Comparison of ENCODE assay signal across 9 cellular contexts in the genomic region with DNA sequence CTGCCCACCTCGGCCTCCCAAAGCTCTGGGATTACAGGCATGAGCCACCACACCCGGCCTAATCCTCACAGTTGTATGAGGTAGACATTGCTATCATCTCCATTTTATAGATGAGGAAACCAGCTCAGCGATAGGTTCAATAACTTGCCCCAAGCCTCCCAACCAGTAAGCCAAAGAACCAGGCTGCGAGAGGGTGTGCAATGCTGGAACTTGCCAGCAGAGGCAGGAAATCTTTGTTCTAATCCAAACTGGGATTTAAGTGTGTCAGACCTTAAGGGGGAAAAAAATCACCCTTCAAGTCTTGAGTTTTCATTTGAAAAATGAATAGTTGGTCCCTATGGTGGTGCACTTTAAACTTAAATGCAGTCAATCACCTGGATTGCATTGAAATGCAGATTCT. TPM values are rescaled to one million over a fixed set of nuclear protein-coding genes. Genes with fewer than 3 reads are reported as not detected.
DNase-seq lines count a peak whose midpoint lies in the region; ATAC-seq and TF ChIP-seq lines count a peak whose summit lies in the region.
"Had no signal": no experiment of that assay in that cellular context is flagged by ENCODE, and none has a peak within 500 bp of the region (broad histone marks: within the 10 kb centered on the region; RNA-seq: fewer than 3 reads in every experiment).

No MANE protein-coding gene starts in this region.

- no peak overlapping the region for H2AFZ ChIP-seq in HCT116 (ENCODE audit: low read depth, low read length, poor library complexity, severe bottlenecking)

- RAD21 ChIA-PET in HCT116 (lab: Charles Lee; ENCODE audit: low non-redundant PET in 1 of 2, low total read pairs in 2 of 2, uncharacterized antibody in 2 of 2, unreplicated experiment in 2 of 2) = interaction anchor here (0.9 to 2.2 kb wide), 5 partner anchors 86 to 269 kb away, joined by 3 to 10 read pairs (median 5); partner anchors contain the start of genes PM20D2 (in 1 of the 2) and PNRC1 (in 1 of the 2)

- H3K79me2 ChIP-seq in HCT116 (ENCODE audit: insufficient read depth, low read length) = no peaks in the 10 kb centered on the region

- no peak for TF ChIP-seq POLR2A in HCT116 (IDR thresholded peaks at IDR 0.05; ENCODE audit: borderline replicate concordance, extremely low read depth, insufficient read depth, insufficient read length)

- H3K27ac Mint-ChIP-seq in immature natural killer cell = no peak overlapping the region
- H3K27ac Mint-ChIP-seq: activated naive CD8-positive, alpha-beta T cell treated with anti-CD3 and anti-CD28 coated beads, Interleukin-2, amount 10 ng/mL, durations not matched to agents 7 days and 5 days had no signal

- H3K4me1 Mint-ChIP-seq in immature natural killer cell = no peaks in the 10 kb centered on the region

- no peak overlapping the region for H3K27ac ChIP-seq in HCT116 (ENCODE audit: low read depth, low read length)
- no peak overlapping the region for H3K27ac ChIP-seq in WERI-Rb-1
- H3K27ac ChIP-seq in aorta (ENCODE audit: low read depth in 1 of 2, low read length in 2 of 2) = no peak overlapping the region

- H3K9me3 Mint-ChIP-seq in immature natural killer cell = no peaks in the 10 kb centered on the region
- H3K9me3 Mint-ChIP-seq: activated naive CD8-positive, alpha-beta T cell treated with anti-CD3 and anti-CD28 coated beads, Interleukin-2, amount 10 ng/mL, durations not matched to agents 7 days and 5 days had no signal

- peaks cover 0 to 2% (median 1%) of the 10 kb centered on the region in 3 donors for H3K27me3 Mint-ChIP-seq in immature natural killer cell (ENCODE audit: low read depth in 3 of 3)

- 0 out of 4 replicates have a peak, but pooled peaks cover 2% of the 10 kb centered on the region in 2 experiments for H3K4me1 ChIP-seq in HCT116 (ENCODE audit: control insufficient read depth in 1 of 2, insufficient read depth in 2 of 2, low read length in 2 of 2)
- H3K4me1 ChIP-seq in aorta (ENCODE audit: control insufficient read depth in 1 of 2, insufficient read depth in 2 of 2, low read length in 2 of 2) = no peaks in the 10 kb centered on the region

- no TSS peak for BruUV-seq in HCT116 (replicated peaks; lab: Mats Ljungman, UMichigan)

- H3K4me3 Mint-ChIP-seq in immature natural killer cell = no peak overlapping the region
- H3K4me3 Mint-ChIP-seq: activated naive CD8-positive, alpha-beta T cell treated with anti-CD3 and anti-CD28 coated beads, Interleukin-2, amount 10 ng/mL, durations not matched to agents 7 days and 5 days had no signal

- H3K27me3 ChIP-seq in HCT116 (ENCODE audit: insufficient read depth, low read length) (0 out of 2 replicates have a peak, but pooled peaks cover 3% of the 10 kb centered on the region), WERI-Rb-1 (ENCODE audit: insufficient read depth, low read depth, severe bottlenecking) (no peaks in the 10 kb centered on the region), aorta (ENCODE audit: control insufficient read depth in 1 of 2, insufficient read depth in 2 of 2, low read length in 1 of 2) (no peaks in the 10 kb centered on the region)

- CTCF ChIA-PET in HCT116 (lab: Charles Lee) = interaction anchor here (1.0 to 2.8 kb wide), 19 partner anchors 10 to 627 kb away, joined by 3 to 43 read pairs (median 5); partner anchors contain the start of genes ANKRD6 and PM20D2

- peak; percentile 21 to 64 (median 58); a peak in 5 of 6 replicates for TF ChIP-seq CTCF in HCT116 (IDR thresholded peaks at IDR 0.05 in 2 of 3, conservative IDR thresholded peaks at IDR 0.05 in 1 of 3; ENCODE audit: borderline replicate concordance in 1 of 3, insufficient read depth in 1 of 3, low read depth in 2 of 3, low read length in 2 of 3)
- TF ChIP-seq CTCF in WERI-Rb-1 (IDR thresholded peaks at IDR 0.05; ENCODE audit: low read depth, low read length) = peak; percentile 59

- POLR2A ChIA-PET in HCT116 (lab: Charles Lee) = interaction anchor here (1.5 to 1.6 kb wide), 3 partner anchors 20 to 259 kb away, joined by 3 to 9 read pairs (median 5); partner anchors contain the start of genes PNRC1 and RNGTT

- 66 to 70% methylated on average over 4 of the region's 4 CpGs for WGBS in aorta, 2 donors

- no peaks in the 10 kb centered on the region for H3K9me2 ChIP-seq in HCT116 (ENCODE audit: insufficient read depth)

- DNase-seq in AG08396 (ENCODE audit: low spot score) (peak; percentile 15), HCT116 (ENCODE audit: low read depth, low spot score) (peak; percentile 35), WERI-Rb-1 (peak; percentile 62), iris pigment epithelial cell (ENCODE audit: low read depth) (peak; percentile 64), aorta (no peak), immature natural killer cell (no peak), activated gamma-delta T cell treated with Interleukin-2 at 50 U/mL for 16 hours (no peak)
- DNase-seq: activated naive CD8-positive, alpha-beta T cell treated with anti-CD3 and anti-CD28 coated beads, Interleukin-2, amount 10 ng/mL, durations not matched to agents 7 days and 5 days had no signal

- H3K4me2 ChIP-seq in HCT116 (ENCODE audit: low read length) = no peak overlapping the region

- no peaks in the 10 kb centered on the region for H3K36me3 ChIP-seq in HCT116 (ENCODE audit: control insufficient read depth in 1 of 2, insufficient read depth in 2 of 2, low read length in 2 of 2)
- no peaks in the 10 kb centered on the region for H3K36me3 ChIP-seq in WERI-Rb-1
- H3K36me3 ChIP-seq in aorta (ENCODE audit: control insufficient read depth in 1 of 2, insufficient read depth in 2 of 2, low read length in 1 of 2) = no peaks in the 10 kb centered on the region

- peak; percentile 86 for ATAC-seq in HCT116
- peak; percentile 60 for ATAC-seq in aorta (ENCODE audit: low FRiP score)
- ATAC-seq in GM21447 (IDR thresholded peaks at IDR 0.05; ENCODE audit: unreplicated experiment) = no peak

- no peaks in the 10 kb centered on the region for H3K36me3 Mint-ChIP-seq in immature natural killer cell
- H3K36me3 Mint-ChIP-seq: activated naive CD8-positive, alpha-beta T cell treated with anti-CD3 and anti-CD28 coated beads, Interleukin-2, amount 10 ng/mL, durations not matched to agents 7 days and 5 days had no signal

- H3K9ac ChIP-seq in HCT116 (ENCODE audit: low read length) = no peak overlapping the region

- no peaks in the 10 kb centered on the region for H3K9me3 ChIP-seq in HCT116 (ENCODE audit: control insufficient read depth in 1 of 2, insufficient read depth in 1 of 2, low read depth in 1 of 2, low read length in 2 of 2)
- H3K9me3 ChIP-seq in WERI-Rb-1 (ENCODE audit: severe bottlenecking) = no peaks in the 10 kb centered on the region
- H3K9me3 ChIP-seq in aorta (ENCODE audit: control insufficient read depth, low read length) = no peaks in the 10 kb centered on the region

- H4K20me1 ChIP-seq in HCT116 (ENCODE audit: insufficient read depth) = no peaks in the 10 kb centered on the region

- H3K4me3 ChIP-seq in HCT116 (replicated peaks in 1 of 2; ENCODE audit: low read depth in 1 of 2, low read length in 2 of 2) (no peak overlapping the region), WERI-Rb-1 (ENCODE audit: low read depth, low read length) (no peak overlapping the region), aorta (ENCODE audit: low read length in 2 of 2) (no peak overlapping the region)

- peak; percentile 43 for TF ChIP-seq RAD21 in HCT116 (IDR thresholded peaks at IDR 0.05; ENCODE audit: low read depth)

- intact Hi-C loops in HCT116 (cut with micrococcal nuclease) = loop anchor here (2.0 to 10.0 kb wide), 2 partner anchors 161 to 385 kb away; partner anchors contain the start of gene PM20D2
- intact Hi-C loops in aorta (cut with DNase I) = loop anchor here (2.0 to 10.0 kb wide), 8 partner anchors 51 to 384 kb away; partner anchors contain the start of gene UBE2J1 (in 1 of the 2)

TF ChIP-seq in HCT116, 20 proteins besides CTCF, POLR2A, EP300 and RAD21 (continues in another document):
- TF ChIP-seq, protein P1, sequence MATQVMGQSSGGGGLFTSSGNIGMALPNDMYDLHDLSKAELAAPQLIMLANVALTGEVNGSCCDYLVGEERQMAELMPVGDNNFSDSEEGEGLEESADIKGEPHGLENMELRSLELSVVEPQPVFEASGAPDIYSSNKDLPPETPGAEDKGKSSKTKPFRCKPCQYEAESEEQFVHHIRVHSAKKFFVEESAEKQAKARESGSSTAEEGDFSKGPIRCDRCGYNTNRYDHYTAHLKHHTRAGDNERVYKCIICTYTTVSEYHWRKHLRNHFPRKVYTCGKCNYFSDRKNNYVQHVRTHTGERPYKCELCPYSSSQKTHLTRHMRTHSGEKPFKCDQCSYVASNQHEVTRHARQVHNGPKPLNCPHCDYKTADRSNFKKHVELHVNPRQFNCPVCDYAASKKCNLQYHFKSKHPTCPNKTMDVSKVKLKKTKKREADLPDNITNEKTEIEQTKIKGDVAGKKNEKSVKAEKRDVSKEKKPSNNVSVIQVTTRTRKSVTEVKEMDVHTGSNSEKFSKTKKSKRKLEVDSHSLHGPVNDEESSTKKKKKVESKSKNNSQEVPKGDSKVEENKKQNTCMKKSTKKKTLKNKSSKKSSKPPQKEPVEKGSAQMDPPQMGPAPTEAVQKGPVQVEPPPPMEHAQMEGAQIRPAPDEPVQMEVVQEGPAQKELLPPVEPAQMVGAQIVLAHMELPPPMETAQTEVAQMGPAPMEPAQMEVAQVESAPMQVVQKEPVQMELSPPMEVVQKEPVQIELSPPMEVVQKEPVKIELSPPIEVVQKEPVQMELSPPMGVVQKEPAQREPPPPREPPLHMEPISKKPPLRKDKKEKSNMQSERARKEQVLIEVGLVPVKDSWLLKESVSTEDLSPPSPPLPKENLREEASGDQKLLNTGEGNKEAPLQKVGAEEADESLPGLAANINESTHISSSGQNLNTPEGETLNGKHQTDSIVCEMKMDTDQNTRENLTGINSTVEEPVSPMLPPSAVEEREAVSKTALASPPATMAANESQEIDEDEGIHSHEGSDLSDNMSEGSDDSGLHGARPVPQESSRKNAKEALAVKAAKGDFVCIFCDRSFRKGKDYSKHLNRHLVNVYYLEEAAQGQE (IDR thresholded peaks at IDR 0.05; ENCODE audit: low read depth) = no peak
- TF ChIP-seq EZH2phosphoT487 (IDR thresholded peaks at IDR 0.05; ENCODE audit: borderline replicate concordance) (no peak), YY1 (IDR thresholded peaks at IDR 0.05; ENCODE audit: extremely low read depth, insufficient replicate concordance, low read depth, low read length) (no peak), TCF7L2 (IDR thresholded peaks at IDR 0.05; ENCODE audit: borderline replicate concordance, extremely low read depth, insufficient read depth, insufficient read length) (no peak), ZNF274 (IDR thresholded peaks at IDR 0.05; ENCODE audit: low read depth, low read length) (no peak), SP1 (IDR thresholded peaks at IDR 0.05; ENCODE audit: low read depth) (no peak)

RNA-seq across cellular contexts. Expression of gene RNGTT, which starts 20.1 kb away (rescaled TPM):
- total RNA-seq in HCT116 (2021; ENCODE audit: unreplicated experiment) (23.0 TPM), aorta (10 to 100 TPM; 12.8 to 15.5 TPM)
- polyA plus RNA-seq in HCT116 (2012) = 6.4 and 8.4 TPM in 2 replicates
- polyA plus RNA-seq in aorta (1 to 10 TPM; 4.1 to 7.0 TPM), immature natural killer cell (10 to 100 TPM; 11.9 to 22.3 (median 18.9) TPM)

Comparison
In these comparisons a context has a peak if more than half of its experiments do, and no peak if none do; other contexts are left out.
1. DNase-seq: peak in AG08396 (single experiment), HCT116 (single experiment), WERI-Rb-1 (single experiment) and iris pigment epithelial cell (single experiment); none in aorta (0 of 2), immature natural killer cell (0 of 3) and activated gamma-delta T cell treated with Interleukin-2 at 50 U/mL for 16 hours (single experiment).